19 cellular contexts compared by ENCODE assay signal in the genomic region with DNA sequence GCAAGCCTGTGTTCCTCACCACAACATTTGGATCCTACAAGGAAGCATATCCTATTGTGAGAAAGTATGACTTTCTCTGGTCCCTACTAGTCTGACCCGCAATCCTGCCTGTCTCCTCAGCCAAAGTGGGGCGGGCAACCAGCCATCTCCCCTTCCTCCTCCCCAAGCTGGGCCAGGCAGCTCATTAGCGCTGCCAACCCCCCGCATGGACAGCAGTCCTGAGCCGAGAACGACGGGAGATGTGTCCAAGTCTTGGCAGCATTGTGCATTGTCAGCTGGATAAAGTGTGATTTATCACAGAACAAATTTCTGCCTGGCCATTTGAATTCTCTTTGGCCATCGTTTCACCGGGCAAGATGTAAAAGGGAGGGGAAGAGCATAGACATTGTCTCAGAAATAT.
"Had no signal": no experiment of that assay in that cellular context is flagged by ENCODE, and none has a peak within 500 bp of the region (broad histone marks: within the 10 kb centered on the region; RNA-seq: fewer than 3 reads in every experiment).

No MANE protein-coding gene starts in this region.

- H3K36me3 ChIP-seq: heart right ventricle, left ventricle myocardium inferior, sigmoid colon, spleen, thyroid gland had no signal

- H3K4me3 Mint-ChIP-seq: activated CD4-positive, alpha-beta T cell treated with anti-CD3 and anti-CD28 coated beads, Interleukin-2, amount 10 ng/mL, durations not matched to agents 24 days and 14 days; activated CD8-positive, alpha-beta T cell treated with anti-CD3 and anti-CD28 coated beads, Interleukin-2, amount 10 ng/mL, durations not matched to agents 7 days and 5 days; brain; dendritic cell treated with granulocyte-macrophage colony-stimulating factor and Interleukin-4, amounts not matched to agents 40 ng/mL and 50 ng/mL, for 4 days; memory B cell; natural killer cell treated with Interleukin-12 subunit alpha and Interleukin-12 subunit beta and Interleukin-15 and Interleukin-18, amount 100 ng/mL, for 72 hours; stimulated activated naive CD8-positive, alpha-beta T cell treated with anti-CD3 and anti-CD28 coated beads, Interleukin-15, amount 100 ng/mL, for 72 hours had no signal

- H3K9me3 Mint-ChIP-seq: dendritic cell treated with granulocyte-macrophage colony-stimulating factor and Interleukin-4, amounts not matched to agents 40 ng/mL and 50 ng/mL, for 4 days; natural killer cell treated with Interleukin-12 subunit alpha and Interleukin-12 subunit beta and Interleukin-15 and Interleukin-18, amount 100 ng/mL, for 72 hours had no signal

- H3K4me3 ChIP-seq: heart right ventricle, left ventricle myocardium inferior, sigmoid colon, spleen, thyroid gland had no signal

- ATAC-seq: activated CD8-positive, alpha-beta T cell treated with anti-CD3 and anti-CD28 coated beads, Interleukin-2, amount 10 ng/mL, durations not matched to agents 7 days and 5 days; activated naive CD4-positive, alpha-beta T cell treated with anti-CD3 and anti-CD28 coated beads, Interleukin-2, amount 50 U/mL, for 72 hours; heart right ventricle; natural killer cell treated with Interleukin-12 subunit alpha and Interleukin-12 subunit beta and Interleukin-15 and Interleukin-18, amount 100 ng/mL, for 72 hours; stimulated activated naive CD8-positive, alpha-beta T cell treated with anti-CD3 and anti-CD28 coated beads, Interleukin-15, amount 100 ng/mL, for 72 hours had no signal

- H3K36me3 Mint-ChIP-seq: brain; memory B cell; natural killer cell treated with Interleukin-12 subunit alpha and Interleukin-12 subunit beta and Interleukin-15 and Interleukin-18, amount 100 ng/mL, for 72 hours had no signal

- H3K27me3 Mint-ChIP-seq: activated CD4-positive, alpha-beta T cell treated with anti-CD3 and anti-CD28 coated beads, Interleukin-2, amount 10 ng/mL, durations not matched to agents 24 days and 14 days; dendritic cell treated with granulocyte-macrophage colony-stimulating factor and Interleukin-4, amounts not matched to agents 40 ng/mL and 50 ng/mL, for 4 days; natural killer cell treated with Interleukin-12 subunit alpha and Interleukin-12 subunit beta and Interleukin-15 and Interleukin-18, amount 100 ng/mL, for 72 hours; stimulated activated naive CD8-positive, alpha-beta T cell treated with anti-CD3 and anti-CD28 coated beads, Interleukin-15, amount 100 ng/mL, for 72 hours had no signal

- H3K4me1 ChIP-seq: heart right ventricle, left ventricle myocardium inferior, sigmoid colon, spleen, thyroid gland had no signal

- H3K27ac Mint-ChIP-seq: activated CD4-positive, alpha-beta T cell treated with anti-CD3 and anti-CD28 coated beads, Interleukin-2, amount 10 ng/mL, durations not matched to agents 24 days and 14 days; activated CD8-positive, alpha-beta T cell treated with anti-CD3 and anti-CD28 coated beads, Interleukin-2, amount 10 ng/mL, durations not matched to agents 7 days and 5 days; activated naive CD4-positive, alpha-beta T cell treated with anti-CD3 and anti-CD28 coated beads, Interleukin-2, amount 50 U/mL, for 72 hours; dendritic cell treated with granulocyte-macrophage colony-stimulating factor and Interleukin-4, amounts not matched to agents 40 ng/mL and 50 ng/mL, for 4 days; memory B cell; natural killer cell treated with Interleukin-12 subunit alpha and Interleukin-12 subunit beta and Interleukin-15 and Interleukin-18, amount 100 ng/mL, for 72 hours; stimulated activated naive CD8-positive, alpha-beta T cell treated with anti-CD3 and anti-CD28 coated beads, Interleukin-15, amount 100 ng/mL, for 72 hours had no signal

- H3K27ac ChIP-seq: heart right ventricle, left ventricle myocardium inferior, sigmoid colon, spleen, thyroid gland had no signal

- H3K4me1 Mint-ChIP-seq: activated CD4-positive, alpha-beta T cell treated with anti-CD3 and anti-CD28 coated beads, Interleukin-2, amount 10 ng/mL, durations not matched to agents 24 days and 14 days; memory B cell; stimulated activated naive CD8-positive, alpha-beta T cell treated with anti-CD3 and anti-CD28 coated beads, Interleukin-15, amount 100 ng/mL, for 72 hours had no signal

- H3K27me3 ChIP-seq: sigmoid colon, thyroid gland had no signal

- DNase-seq: activated CD4-positive, alpha-beta T cell treated with anti-CD3 and anti-CD28 coated beads, Interleukin-2, amount 10 ng/mL, durations not matched to agents 24 days and 14 days; activated CD4-positive, CD25-positive, alpha-beta regulatory T cell; activated CD8-positive, alpha-beta memory T cell treated with anti-CD3 and anti-CD28 coated beads, Interleukin-2, amount 50 U/mL, for 4 hours; activated CD8-positive, alpha-beta T cell treated with anti-CD3 and anti-CD28 coated beads, Interleukin-2, amount 10 ng/mL, durations not matched to agents 7 days and 5 days; activated gamma-delta T cell; activated T-cell treated with anti-CD3 and anti-CD28 coated beads, Interleukin-2, amount 50 U/mL, for 48 hours; heart right ventricle; kidney; left ventricle myocardium inferior; sigmoid colon; spleen; stimulated activated CD4-positive, alpha-beta T cell treated with anti-CD3 and anti-CD28 coated beads, Interleukin-1b, Interleukin-23, amount 100 ng/mL, for 48 hours; stimulated activated naive CD8-positive, alpha-beta T cell treated with anti-CD3 and anti-CD28 coated beads, Interleukin-15, amount 100 ng/mL, for 72 hours; thyroid gland had no signal

- H3K9me3 ChIP-seq: heart right ventricle, sigmoid colon, thyroid gland had no signal
